In the genomic region with DNA sequence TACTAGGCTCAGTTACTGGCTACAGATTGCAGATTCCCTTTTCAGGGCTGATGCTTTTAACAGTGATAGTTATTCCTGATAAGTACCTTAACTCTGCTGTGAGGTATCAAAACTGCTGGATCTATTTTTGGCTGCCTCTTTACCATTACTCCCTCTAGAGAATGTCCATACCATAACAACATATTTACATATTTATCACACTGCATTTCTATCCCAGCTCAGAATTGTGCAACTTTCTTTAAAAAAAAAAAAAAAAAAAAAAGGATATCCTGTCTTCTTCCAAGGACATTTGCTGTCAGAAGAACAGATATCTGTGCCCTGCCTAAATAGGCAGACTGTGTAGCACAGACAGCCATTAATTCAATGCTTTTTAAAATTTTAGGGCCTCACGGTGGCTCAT, we compare ENCODE assay signal across 20 cellular contexts.
DNase-seq lines count a peak whose midpoint lies in the region; ATAC-seq and TF ChIP-seq lines count a peak whose summit lies in the region.
"Had no signal": no experiment of that assay in that cellular context is flagged by ENCODE, and none has a peak within 500 bp of the region (broad histone marks: within the 10 kb centered on the region; RNA-seq: fewer than 3 reads in every experiment).

No MANE protein-coding gene starts in this region.

- H3K27me3 ChIP-seq in right atrium auricular region (no peaks in the 10 kb centered on the region), adrenal gland (no peaks in the 10 kb centered on the region), right lobe of liver (no peaks in the 10 kb centered on the region)
- H3K27me3 ChIP-seq: ovary had no signal

- H3K36me3 ChIP-seq in right atrium auricular region: peaks cover 21% of the 10 kb centered on the region
- H3K36me3 ChIP-seq in adrenal gland (replicated peaks in 1 of 2): peaks cover 0 to 22% of the 10 kb centered on the region in 2 donors
- peaks cover 0 to 11% (median 5%) of the 10 kb centered on the region in 4 donors for H3K36me3 ChIP-seq in right lobe of liver
- H3K36me3 ChIP-seq: ovary had no signal

- WGBS in adrenal gland, 4 donors: 23 to 32% (median 28%) methylated on average over 1 of the region's 1 CpG
- WGBS in right lobe of liver (ENCODE audit: insufficient coverage, low coverage, low lambda C conversion rate, missing lambda C conversion rate): 60% methylated on average over 1 of the region's 1 CpG

- TF ChIP-seq POLR2A in adrenal gland (IDR thresholded peaks at IDR 0.05) (no peak), right lobe of liver (IDR thresholded peaks at IDR 0.05) (no peak)

- H3K4me3 ChIP-seq in right atrium auricular region (no peak overlapping the region), adrenal gland (no peak overlapping the region), right lobe of liver (no peak overlapping the region)
- H3K4me3 ChIP-seq: dorsolateral prefrontal cortex, ovary had no signal

- no peak for TF ChIP-seq CTCF in right atrium auricular region (IDR thresholded peaks at IDR 0.05)
- TF ChIP-seq CTCF in adrenal gland (IDR thresholded peaks at IDR 0.05): no peak
- no peak for TF ChIP-seq CTCF in right lobe of liver (IDR thresholded peaks at IDR 0.05)

- H3K27ac ChIP-seq in right atrium auricular region: peak overlapping the region; percentile 19 to 70
- peak overlapping the region; percentile 3 to 85 (median 74) for H3K27ac ChIP-seq in adrenal gland
- peak overlapping the region; percentile 31 to 95 (median 86) for H3K27ac ChIP-seq in right lobe of liver
- H3K27ac ChIP-seq: dorsolateral prefrontal cortex had no signal

- ATAC-seq in Right ventricle myocardium superior (ENCODE audit: poor library complexity) (no peak), right lobe of liver (no peak), GM18907 (IDR thresholded peaks at IDR 0.05; ENCODE audit: unreplicated experiment) (no peak), HG02840 (IDR thresholded peaks at IDR 0.05; ENCODE audit: low FRiP score, unreplicated experiment) (no peak)
- ATAC-seq: SK-N-SH treated with all-trans-retinoic acid at 6 μM for 48 hours had no signal

- intact Hi-C loops in Right ventricle myocardium superior (cut with DNase I): no loop called here
- intact Hi-C loops in adrenal gland (cut with DNase I): no loop called here
- intact Hi-C loops in right lobe of liver (cut with DNase I): no loop called here

- no peak for DNase-seq in right atrium auricular region (ENCODE audit: low spot score)
- DNase-seq in Right ventricle myocardium superior: no peak
- no peak for DNase-seq in adrenal gland
- DNase-seq in right lobe of liver: no peak
- no peak for DNase-seq in NCI-H748 (lab: John Stamatoyannopoulos, UW; ENCODE audit: unreplicated experiment)
- DNase-seq in dedifferentiated amniotic fluid mesenchymal stem cell (ENCODE audit: extremely low spot score): no peak
- DNase-seq: activated CD4-positive, alpha-beta T cell treated with anti-CD3 and anti-CD28 coated beads, Interleukin-2, amount 10 ng/mL, durations not matched to agents 7 days and 5 days; activated gamma-delta T cell; amygdala; central memory CD4-positive, alpha-beta T cell; dorsolateral prefrontal cortex; GOT3; naive thymus-derived CD4-positive, alpha-beta T cell; NCI-H1417 treated with DMSO at 0.1 percent for 48 hours; NCI-H524; WERI-Rb-1 had no signal

- H3K4me1 ChIP-seq in right atrium auricular region: peaks cover 0 to 75% of the 10 kb centered on the region in 2 donors
- H3K4me1 ChIP-seq in adrenal gland (replicated peaks in 1 of 2): peaks cover 71 to 82% of the 10 kb centered on the region in 2 donors
- H3K4me1 ChIP-seq in right lobe of liver: peaks cover 0 to 80% (median 45%) of the 10 kb centered on the region in 4 donors

- H3K9me3 ChIP-seq in right atrium auricular region: no peaks in the 10 kb centered on the region
- H3K9me3 ChIP-seq in adrenal gland (replicated peaks in 1 of 3): no peaks in the 10 kb centered on the region
- no peaks in the 10 kb centered on the region for H3K9me3 ChIP-seq in right lobe of liver
- H3K9me3 ChIP-seq: ovary had no signal
